In the genomic region with DNA sequence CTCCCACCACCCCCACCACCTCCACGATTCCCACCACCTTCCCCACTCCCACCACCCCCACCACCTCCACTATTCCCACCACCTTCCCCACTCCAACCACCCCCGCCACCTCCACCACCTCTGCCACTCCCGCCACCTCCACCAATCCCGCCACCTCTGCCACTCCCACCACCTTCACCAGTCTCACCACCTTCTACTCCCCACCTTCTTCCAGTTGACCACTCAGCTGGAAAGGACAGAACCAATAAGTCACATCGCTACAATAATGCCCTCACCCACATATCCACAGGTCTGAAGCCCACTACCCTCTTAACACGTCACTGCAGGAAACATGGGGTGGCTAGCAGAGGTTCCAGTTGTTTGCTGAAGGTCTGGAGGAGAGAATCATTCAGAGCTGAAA, we compare ENCODE assay signal across 1 cellular context.
TF ChIP-seq lines count a peak whose summit lies in the region.

No MANE protein-coding gene starts in this region.

TF ChIP-seq in H1, 55 proteins besides CTCF, POLR2A, EP300 and RAD21:
- TF ChIP-seq POLR2AphosphoS5 (IDR thresholded peaks at IDR 0.05; ENCODE audit: low read depth, low read length) (no peak), ASH2L (IDR thresholded peaks at IDR 0.05; ENCODE audit: low read length) (no peak), HDAC2 (IDR thresholded peaks at IDR 0.05; ENCODE audit: borderline replicate concordance in 1 of 2, low read depth in 2 of 2, low read length in 2 of 2) (no peak)
- TF ChIP-seq, protein P1, sequence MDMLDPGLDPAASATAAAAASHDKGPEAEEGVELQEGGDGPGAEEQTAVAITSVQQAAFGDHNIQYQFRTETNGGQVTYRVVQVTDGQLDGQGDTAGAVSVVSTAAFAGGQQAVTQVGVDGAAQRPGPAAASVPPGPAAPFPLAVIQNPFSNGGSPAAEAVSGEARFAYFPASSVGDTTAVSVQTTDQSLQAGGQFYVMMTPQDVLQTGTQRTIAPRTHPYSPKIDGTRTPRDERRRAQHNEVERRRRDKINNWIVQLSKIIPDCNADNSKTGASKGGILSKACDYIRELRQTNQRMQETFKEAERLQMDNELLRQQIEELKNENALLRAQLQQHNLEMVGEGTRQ (IDR thresholded peaks at IDR 0.05; ENCODE audit: low read length): no peak
